In genomic region chr6:148138478-148138877, GRCh38 we compare ENCODE assay signal across 17 cellular contexts.
"Had no signal": no experiment of that assay in that cellular context is flagged by ENCODE, and none has a peak within 500 bp of the region (broad histone marks: within the 10 kb centered on the region; RNA-seq: fewer than 3 reads in every experiment).

No MANE protein-coding gene starts in this region.

- H3K27ac ChIP-seq: heart right ventricle, right lobe of liver, skin epidermis, tibial artery had no signal

- H3K36me3 ChIP-seq: heart right ventricle, right lobe of liver, tibial artery had no signal

- H3K4me3 ChIP-seq: heart right ventricle, right lobe of liver, skin epidermis, tibial artery had no signal

- DNase-seq: activated CD4-positive, alpha-beta T cell treated with anti-CD3 and anti-CD28 coated beads for 36 hours; activated CD4-positive, alpha-beta T cell treated with anti-CD3 and anti-CD28 coated beads, Interleukin-2, amount 50 U/mL, for 4 hours; activated CD8-positive, alpha-beta memory T cell treated with anti-CD3 and anti-CD28 coated beads for 24 hours; activated CD8-positive, alpha-beta memory T cell treated with anti-CD3 and anti-CD28 coated beads, Interleukin-2, amount 50 U/mL, for 4 hours; activated naive CD4-positive, alpha-beta T cell; activated naive CD8-positive, alpha-beta T cell treated with anti-CD3 and anti-CD28 coated beads for 36 hours; activated T-cell treated with anti-CD3 and anti-CD28 coated beads, Interleukin-2, amount 50 U/mL, for 4 hours; heart right ventricle; islet precursor cell; left cardiac atrium; nucleus accumbens; right lobe of liver; stimulated activated CD4-positive, alpha-beta T cell treated with anti-CD3 and anti-CD28 coated beads, Interleukin-2, amount 100 ng/mL, for 24 hours; stimulated activated naive CD8-positive, alpha-beta T cell treated with anti-CD3 and anti-CD28 coated beads, Interleukin-15, amount 100 ng/mL, for 72 hours; T-helper 1 cell; tibial artery had no signal

- H3K27me3 ChIP-seq: heart right ventricle, right lobe of liver, tibial artery had no signal

- H3K4me1 ChIP-seq: heart right ventricle, right lobe of liver, tibial artery had no signal

- H3K9me3 ChIP-seq: right lobe of liver, tibial artery had no signal
